14 cellular contexts compared by ENCODE assay signal in the genomic region with DNA sequence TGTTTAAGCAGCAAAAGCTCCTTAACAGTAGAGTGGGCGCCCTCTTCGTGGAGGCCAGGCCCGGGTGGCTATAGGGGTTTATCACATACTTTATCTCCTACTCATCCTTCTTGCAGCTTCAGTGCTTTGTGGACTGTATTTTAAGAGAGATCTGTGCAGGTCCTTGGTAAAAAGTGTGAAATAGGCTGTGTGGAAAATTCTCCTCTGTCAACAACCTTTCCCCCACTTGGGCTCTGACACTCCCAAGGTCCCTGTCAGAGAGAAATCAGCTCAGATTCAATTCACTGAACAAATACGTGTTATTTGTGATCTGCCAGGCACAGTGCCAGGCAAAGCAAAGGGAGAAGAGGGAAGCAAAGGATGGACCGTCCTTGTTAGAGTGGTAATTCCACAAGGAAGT.
DNase-seq lines count a peak whose midpoint lies in the region; ATAC-seq and TF ChIP-seq lines count a peak whose summit lies in the region.
"Had no signal": no experiment of that assay in that cellular context is flagged by ENCODE, and none has a peak within 500 bp of the region (broad histone marks: within the 10 kb centered on the region; RNA-seq: fewer than 3 reads in every experiment).

No MANE protein-coding gene starts in this region.

- ATAC-seq in GM18858 (IDR thresholded peaks at IDR 0.05; ENCODE audit: unreplicated experiment): no peak
- no peak for ATAC-seq in HG03045 (IDR thresholded peaks at IDR 0.05; ENCODE audit: unreplicated experiment)

- no peaks in the 10 kb centered on the region for H3K9me3 ChIP-seq in esophagus squamous epithelium
- H3K9me3 ChIP-seq in stomach smooth muscle (ENCODE audit: control insufficient read depth in 2 of 2, low read length in 2 of 2): no peaks in the 10 kb centered on the region
- H3K9me3 ChIP-seq in adrenal gland (replicated peaks in 1 of 3): no peaks in the 10 kb centered on the region

- TF ChIP-seq POLR2A in esophagus squamous epithelium (IDR thresholded peaks at IDR 0.05) (no peak), adrenal gland (IDR thresholded peaks at IDR 0.05) (no peak)

- peak; percentile 6 for DNase-seq in DMS53 (lab: John Stamatoyannopoulos, UW)
- DNase-seq in DMS53 treated with DMSO at 0.1 percent for 48 hours (lab: John Stamatoyannopoulos, UW; ENCODE audit: unreplicated experiment): no peak
- DNase-seq in esophagus squamous epithelium (lab: John Stamatoyannopoulos, UW): no peak
- peak; percentile 26 for DNase-seq in kidney tubule cell (ENCODE audit: low spot score)
- no peak for DNase-seq in adrenal gland
- DNase-seq: activated CD8-positive, alpha-beta memory T cell treated with anti-CD3 and anti-CD28 coated beads for 24 hours; activated naive CD4-positive, alpha-beta T cell; CD4-positive, alpha-beta memory T cell; H9; NCI-H2081 treated with DMSO at 0.1 percent for 48 hours had no signal

- H3K4me1 ChIP-seq in esophagus squamous epithelium (peaks cover 0 to 13% (median 5%) of the 10 kb centered on the region in 3 donors), stomach smooth muscle (ENCODE audit: control insufficient read depth, insufficient read depth, low read length) (peaks cover 13% of the 10 kb centered on the region), adrenal gland (replicated peaks in 1 of 2) (no peaks in the 10 kb centered on the region)

- peak overlapping the region in 3 of 4 donors; percentile 22 to 46 (median 29) for H3K27ac ChIP-seq in esophagus squamous epithelium
- H3K27ac ChIP-seq in stomach smooth muscle (ENCODE audit: low read length): peak overlapping the region; percentile 18
- no peak overlapping the region for H3K27ac ChIP-seq in adrenal gland
- H3K27ac ChIP-seq: 22Rv1 had no signal

- H3K4me3 ChIP-seq in esophagus squamous epithelium: no peak overlapping the region
- peak overlapping the region in 1 of 2 donors; percentile 51 for H3K4me3 ChIP-seq in stomach smooth muscle (ENCODE audit: low read length in 2 of 2)
- no peak overlapping the region for H3K4me3 ChIP-seq in adrenal gland

- 52 to 79% methylated on average over 5 of the region's 5 CpGs for WGBS in esophagus squamous epithelium, 2 donors
- 41 to 47% (median 44%) methylated on average over 5 of the region's 5 CpGs for WGBS in adrenal gland, 4 donors

- H3K36me3 ChIP-seq in esophagus squamous epithelium (no peaks in the 10 kb centered on the region), stomach smooth muscle (ENCODE audit: control insufficient read depth in 2 of 2, insufficient read depth in 2 of 2, low read length in 2 of 2) (no peaks in the 10 kb centered on the region), adrenal gland (replicated peaks in 1 of 2) (no peaks in the 10 kb centered on the region)

- no peak overlapping the region for H3K9ac ChIP-seq in stomach smooth muscle (ENCODE audit: low read length in 2 of 2)

- TF ChIP-seq CTCF in esophagus squamous epithelium (IDR thresholded peaks at IDR 0.05): no peak
- TF ChIP-seq CTCF in adrenal gland (IDR thresholded peaks at IDR 0.05): no peak

- intact Hi-C loops in esophagus squamous epithelium (cut with DNase I) (no loop called here), adrenal gland (cut with DNase I) (no loop called here)

- no peaks in the 10 kb centered on the region for H3K27me3 ChIP-seq in esophagus squamous epithelium
- no peaks in the 10 kb centered on the region for H3K27me3 ChIP-seq in stomach smooth muscle (ENCODE audit: control insufficient read depth in 1 of 2, insufficient read depth in 2 of 2, low read length in 2 of 2)
- no peaks in the 10 kb centered on the region for H3K27me3 ChIP-seq in adrenal gland

Comparison
In these comparisons a context has a peak if more than half of its experiments do, and no peak if none do; other contexts are left out.
1. DNase-seq: peak in DMS53 (single experiment) and kidney tubule cell (single experiment); none in DMS53 treated with DMSO at 0.1 percent for 48 hours (single experiment), esophagus squamous epithelium (single experiment) and adrenal gland (0 of 7).
2. H3K27ac ChIP-seq: peak in esophagus squamous epithelium (3 of 4) and stomach smooth muscle (single experiment); none in adrenal gland (0 of 5).